Comparison of ENCODE assay signal across 13 cellular contexts in genomic region chr17:1997146-1997586, GRCh38. TPM values are rescaled to one million over a fixed set of nuclear protein-coding genes. Genes with fewer than 3 reads are reported as not detected.
DNase-seq lines count a peak whose midpoint lies in the region; ATAC-seq and TF ChIP-seq lines count a peak whose summit lies in the region.
"Had no signal": no experiment of that assay in that cellular context is flagged by ENCODE, and none has a peak within 500 bp of the region (broad histone marks: within the 10 kb centered on the region; RNA-seq: fewer than 3 reads in every experiment).

No MANE protein-coding gene starts in this region.

- no peak for TF ChIP-seq CTCF in heart right ventricle (IDR thresholded peaks at IDR 0.05)

- ATAC-seq in HG03159 (IDR thresholded peaks at IDR 0.05; ENCODE audit: unreplicated experiment): no peak
- ATAC-seq in heart right ventricle: no peak

- H3K9ac ChIP-seq in BLaER1: no peak overlapping the region
- H3K9ac ChIP-seq in mesenchymal stem cell (ENCODE audit: low read length): no peak overlapping the region

- H3K4me3 ChIP-seq in BLaER1 (no peak overlapping the region), mesenchymal stem cell (ENCODE audit: insufficient read depth in 1 of 2, low read depth in 1 of 2, low read length in 2 of 2) (no peak overlapping the region), heart right ventricle (no peak overlapping the region)

- no peak overlapping the region for H2BK120ac ChIP-seq in mesenchymal stem cell (ENCODE audit: low read depth, low read length)

- H4K91ac ChIP-seq in mesenchymal stem cell (ENCODE audit: low read length): no peak overlapping the region

- no peaks in the 10 kb centered on the region for H3K36me3 ChIP-seq in BLaER1
- no peaks in the 10 kb centered on the region for H3K36me3 ChIP-seq in mesenchymal stem cell (ENCODE audit: control insufficient read depth in 1 of 2, insufficient read depth in 2 of 2, low read depth in 1 of 2, low read length in 2 of 2)
- no peaks in the 10 kb centered on the region for H3K36me3 ChIP-seq in heart right ventricle

- intact Hi-C loops in heart right ventricle (cut with DNase I): no loop called here

- H2BK12ac ChIP-seq in mesenchymal stem cell (ENCODE audit: low read length in 2 of 2): no peak overlapping the region

- H3K4me1 ChIP-seq in BLaER1 (peaks cover 71% of the 10 kb centered on the region), mesenchymal stem cell (ENCODE audit: control insufficient read depth, insufficient read depth, low read depth, low read length) (peaks cover 33% of the 10 kb centered on the region), heart right ventricle (peaks cover 15 to 48% (median 37%) of the 10 kb centered on the region in 9 donors)

- no peak overlapping the region for H2AFZ ChIP-seq in mesenchymal stem cell (ENCODE audit: low read depth, low read length)

- no peak overlapping the region for H3K27ac ChIP-seq in BLaER1
- peak overlapping the region; percentile 79 for H3K27ac ChIP-seq in cingulate gyrus (ENCODE audit: low read depth, low read length)
- H3K27ac ChIP-seq in mesenchymal stem cell (ENCODE audit: low read length, poor library complexity, severe bottlenecking): peak overlapping the region; percentile 67
- H3K27ac ChIP-seq in heart right ventricle: peak overlapping the region in 1 of 10 donors; percentile 9
- H3K27ac ChIP-seq: HL-60 had no signal

- H2BK15ac ChIP-seq in mesenchymal stem cell (ENCODE audit: low read depth, poor library complexity, severe bottlenecking): no peak overlapping the region

- H3K14ac ChIP-seq in mesenchymal stem cell (ENCODE audit: low read length in 2 of 2): no peak overlapping the region

- peak overlapping the region; percentile 58 for H3K4me2 ChIP-seq in BLaER1
- no peak overlapping the region for H3K4me2 ChIP-seq in mesenchymal stem cell (ENCODE audit: low read length, poor library complexity, severe bottlenecking)

- H4K8ac ChIP-seq in mesenchymal stem cell (ENCODE audit: low read length): peak overlapping the region; percentile 45

- H3K18ac ChIP-seq in mesenchymal stem cell (ENCODE audit: low read depth in 1 of 2, low read length in 2 of 2): no peak overlapping the region

- no peak overlapping the region for H3K4ac ChIP-seq in mesenchymal stem cell (ENCODE audit: low read depth in 1 of 2, low read length in 2 of 2)

- DNase-seq in LoVo (ENCODE audit: low spot score): peak; percentile 13
- DNase-seq in mesenchymal stem cell: no peak
- no peak for DNase-seq in heart right ventricle
- DNase-seq in NCI-H2196 treated with DMSO at 0.1 percent for 48 hours (lab: John Stamatoyannopoulos, UW; ENCODE audit: unreplicated experiment): no peak
- no peak for DNase-seq in pons (ENCODE audit: low spot score)
- DNase-seq: activated T-cell treated with anti-CD3 and anti-CD28 coated beads, Interleukin-2, amount 50 U/mL, for 48 hours; C1 segment of cervical spinal cord; central memory CD4-positive, alpha-beta T cell; stimulated activated CD8-positive, alpha-beta memory T cell treated with anti-CD3 and anti-CD28 coated beads, Interleukin-4, amount 100 ng/mL, for 48 hours had no signal

- H3K27me3 ChIP-seq in BLaER1: no peaks in the 10 kb centered on the region
- H3K27me3 ChIP-seq in mesenchymal stem cell (ENCODE audit: control insufficient read depth in 1 of 2, insufficient read depth in 1 of 2, low read length in 2 of 2): peaks cover 4 to 10% of the 10 kb centered on the region in 2 experiments
- peaks cover 0 to 28% (median 0%) of the 10 kb centered on the region in 7 donors for H3K27me3 ChIP-seq in heart right ventricle

- H3K9me3 ChIP-seq in BLaER1 (no peaks in the 10 kb centered on the region), mesenchymal stem cell (ENCODE audit: control insufficient read depth, low read length) (no peaks in the 10 kb centered on the region), heart right ventricle (no peaks in the 10 kb centered on the region)

- H2BK5ac ChIP-seq in mesenchymal stem cell (ENCODE audit: low read depth, low read length, poor library complexity, severe bottlenecking): peak overlapping the region; percentile 84

- 67% methylated on average over 12 of the region's 12 CpGs for WGBS in mesenchymal stem cell
- 82 to 86% methylated on average over 12 of the region's 12 CpGs for WGBS in heart right ventricle, 2 donors

- no peak overlapping the region for H2AK5ac ChIP-seq in mesenchymal stem cell (ENCODE audit: low read length, severe bottlenecking)

- H4K20me1 ChIP-seq in BLaER1: peaks cover 52% of the 10 kb centered on the region

- H3K23ac ChIP-seq in mesenchymal stem cell (ENCODE audit: low read length in 2 of 2): no peak overlapping the region

- H3K79me1 ChIP-seq in mesenchymal stem cell (replicated peaks; ENCODE audit: low read length, poor library complexity, severe bottlenecking): no peaks in the 10 kb centered on the region

RNA-seq across cellular contexts. Expression of gene RTN4RL1, which starts 28.0 kb away (rescaled TPM):
- polyA plus RNA-seq in mesenchymal stem cell (2013, experiment 1 of 2): 0.10 TPM
- polyA plus RNA-seq in mesenchymal stem cell (2013, experiment 2 of 2): 0.04 TPM
- 1 to 10 TPM in 9 of 10 donors, under 1 TPM in 1; 0.81 to 6.3 (median 2.5) TPM for total RNA-seq in heart right ventricle
- 1 to 10 TPM; 3.0 to 3.1 TPM for polyA plus RNA-seq in heart right ventricle

RNA-seq across cellular contexts. Expression of gene DPH1, which starts 32.8 kb away (rescaled TPM):
- 24.6 TPM for polyA plus RNA-seq in mesenchymal stem cell (2013, experiment 1 of 2)
- 23.7 TPM for polyA plus RNA-seq in mesenchymal stem cell (2013, experiment 2 of 2)
- total RNA-seq in heart right ventricle: 10 to 100 TPM; 22.8 to 40.0 (median 25.9) TPM
- polyA plus RNA-seq in heart right ventricle: 10 to 100 TPM; 19.0 to 28.9 TPM

RNA-seq across cellular contexts. Expression of gene OVCA2, which starts 44.7 kb away (rescaled TPM):
- 72.1 TPM for polyA plus RNA-seq in mesenchymal stem cell (2013, experiment 1 of 2)
- polyA plus RNA-seq in mesenchymal stem cell (2013, experiment 2 of 2): 72.9 TPM
- 10 to 100 TPM; 15.3 to 25.4 (median 17.6) TPM for total RNA-seq in heart right ventricle
- polyA plus RNA-seq in heart right ventricle: 10 to 100 TPM; 43.3 to 47.5 TPM

RNA-seq across cellular contexts. Expression of gene HIC1, which starts 57.7 kb away (rescaled TPM):
- polyA plus RNA-seq in mesenchymal stem cell (2013, experiment 1 of 2): 25.3 TPM
- 23.9 TPM for polyA plus RNA-seq in mesenchymal stem cell (2013, experiment 2 of 2)
- total RNA-seq in heart right ventricle: 10 to 100 TPM in 7 of 10 donors, 1 to 10 TPM in 3; 3.5 to 37.5 (median 12.1) TPM
- polyA plus RNA-seq in heart right ventricle: 10 to 100 TPM in 1 of 2 donors, 1 to 10 TPM in 1; 8.3 to 14.3 TPM
